1 cellular context compared by ENCODE assay signal in genomic region chr5:126852916-126853315, GRCh38.
TF ChIP-seq lines count a peak whose summit lies in the region.

No MANE protein-coding gene starts in this region.

TF ChIP-seq in SK-N-SH, 30 proteins besides CTCF, POLR2A, EP300 and RAD21 (continued from another document):
- TF ChIP-seq IRF3 (IDR thresholded peaks at IDR 0.05; ENCODE audit: low read depth, low read length) (no peak), EZH2phosphoT487 (IDR thresholded peaks at IDR 0.05; ENCODE audit: borderline replicate concordance, low read depth) (no peak), CHD2 (IDR thresholded peaks at IDR 0.05; ENCODE audit: low read length, partially characterized antibody) (no peak), REST (IDR thresholded peaks at IDR 0.05; ENCODE audit: low read depth, low read length) (no peak), RCOR1 (IDR thresholded peaks at IDR 0.05; ENCODE audit: low read length) (no peak), TEAD4 (IDR thresholded peaks at IDR 0.05; ENCODE audit: borderline replicate concordance, insufficient read depth) (no peak), RXRA (IDR thresholded peaks at IDR 0.05; ENCODE audit: borderline replicate concordance, low read depth) (no peak), NRF1 (IDR thresholded peaks at IDR 0.05; ENCODE audit: low read depth, low read length) (no peak), MAX (IDR thresholded peaks at IDR 0.05; ENCODE audit: low read depth) (no peak)
